ENCODE assay signal across 10 cellular contexts in genomic region chr1:26277719-26278118, GRCh38. TPM values are rescaled to one million over a fixed set of nuclear protein-coding genes. Genes with fewer than 3 reads are reported as not detected.
DNase-seq lines count a peak whose midpoint lies in the region; ATAC-seq and TF ChIP-seq lines count a peak whose summit lies in the region.
"Had no signal": no experiment of that assay in that cellular context is flagged by ENCODE, and none has a peak within 500 bp of the region (broad histone marks: within the 10 kb centered on the region; RNA-seq: fewer than 3 reads in every experiment).

No MANE protein-coding gene starts in this region.

- H3K9ac ChIP-seq in mammary epithelial cell (ENCODE audit: insufficient read depth, low read length): peak overlapping the region; percentile 49
- H3K9ac ChIP-seq: KMS-11 had no signal

- peaks cover 10% of the 10 kb centered on the region for H3K36me3 ChIP-seq in mammary epithelial cell (ENCODE audit: insufficient read depth, low read length)

- BruUV-seq in mammary epithelial cell (replicated peaks; lab: Mats Ljungman, UMichigan): no TSS peak

- no peak for ATAC-seq in natural killer cell treated with Interleukin-12 subunit alpha and Interleukin-12 subunit beta and Interleukin-15 and Interleukin-18, amount 100 ng/mL, for 72 hours
- ATAC-seq in HG02642 (IDR thresholded peaks at IDR 0.05; ENCODE audit: poor library complexity, unreplicated experiment): no peak

- peaks cover 33% of the 10 kb centered on the region for H3K79me2 ChIP-seq in mammary epithelial cell (ENCODE audit: insufficient read depth, low read length)

- H3K4me1 Mint-ChIP-seq in IgD-negative memory B cell: peaks cover 14 to 52% (median 34%) of the 10 kb centered on the region in 3 donors
- H3K4me1 Mint-ChIP-seq in natural killer cell treated with Interleukin-12 subunit alpha and Interleukin-12 subunit beta and Interleukin-15 and Interleukin-18, amount 100 ng/mL, for 72 hours (ENCODE audit: low read depth in 2 of 2): peaks cover 61 to 66% of the 10 kb centered on the region in 2 donors

- peak overlapping the region; percentile 6 for H3K4me2 ChIP-seq in mammary epithelial cell (ENCODE audit: insufficient read depth, low read depth, low read length)
- H3K4me2 ChIP-seq: KMS-11 had no signal

- H3K27ac ChIP-seq in 22Rv1: peak overlapping the region; percentile 91
- peak overlapping the region; percentile 86 for H3K27ac ChIP-seq in mammary epithelial cell (ENCODE audit: insufficient read depth, low read depth, low read length)
- H3K27ac ChIP-seq: KMS-11 had no signal

- H3K36me3 Mint-ChIP-seq in IgD-negative memory B cell: peaks cover 3% of the 10 kb centered on the region
- H3K36me3 Mint-ChIP-seq in natural killer cell treated with Interleukin-12 subunit alpha and Interleukin-12 subunit beta and Interleukin-15 and Interleukin-18, amount 100 ng/mL, for 72 hours: peaks cover 5% of the 10 kb centered on the region

- DNase-seq in mammary epithelial cell (no peak), NCI-H1436 treated with DMSO at 0.1 percent for 48 hours (lab: John Stamatoyannopoulos, UW) (no peak), NCI-H526 (lab: John Stamatoyannopoulos, UW) (no peak), NCI-H2171 (lab: John Stamatoyannopoulos, UW) (no peak)
- DNase-seq in natural killer cell treated with Interleukin-12 subunit alpha and Interleukin-12 subunit beta and Interleukin-15 and Interleukin-18, amount 100 ng/mL, for 72 hours (ENCODE audit: low spot score): no peak

- H3K9me3 Mint-ChIP-seq in IgD-negative memory B cell: no peaks in the 10 kb centered on the region
- H3K9me3 Mint-ChIP-seq in natural killer cell treated with Interleukin-12 subunit alpha and Interleukin-12 subunit beta and Interleukin-15 and Interleukin-18, amount 100 ng/mL, for 72 hours: no peaks in the 10 kb centered on the region

- H4K20me1 ChIP-seq in mammary epithelial cell (ENCODE audit: insufficient read depth, low read length): no peaks in the 10 kb centered on the region

- in situ Hi-C loops in mammary epithelial cell (cut with MboI; ENCODE audit: low sequenced_read_pairs in 2 of 2): loop anchor here in 1 of 2 donors (5.0 to 25.0 kb wide), 3 partner anchors 45 to 390 kb away; partner anchors contain the start of gene PAQR7

- H3K27me3 Mint-ChIP-seq in IgD-negative memory B cell: no peaks in the 10 kb centered on the region
- no peaks in the 10 kb centered on the region for H3K27me3 Mint-ChIP-seq in natural killer cell treated with Interleukin-12 subunit alpha and Interleukin-12 subunit beta and Interleukin-15 and Interleukin-18, amount 100 ng/mL, for 72 hours

- no peaks in the 10 kb centered on the region for H3K27me3 ChIP-seq in mammary epithelial cell (ENCODE audit: insufficient read depth, low read length)

- H3K4me3 ChIP-seq in mammary epithelial cell (replicated peaks in 1 of 3; ENCODE audit: insufficient read depth in 1 of 3, low read depth in 2 of 3, low read length in 3 of 3): no peak overlapping the region

- dilution Hi-C loops in mammary epithelial cell (cut with HindIII; ENCODE audit: low sequenced_read_pairs): loop anchor here (5.0 kb wide), 1 partner anchor 65 kb away; no protein-coding TSS in a partner anchor

- intact Hi-C loops in mammary epithelial cell (cut with micrococcal nuclease): loop anchor here (2.0 to 5.0 kb wide), 3 partner anchors 105 to 195 kb away; partner anchors contain the start of genes HMGN2 and ZNF593OS

- H3K9me3 ChIP-seq in mammary epithelial cell (replicated peaks; ENCODE audit: insufficient read depth, low read length): no peaks in the 10 kb centered on the region

- CTCF ChIA-PET in mammary epithelial cell (lab: Charles Lee; ENCODE audit: low non-redundant PET): interaction anchor here (0.7 to 1.4 kb wide), 2 partner anchors 108 to 114 kb away, joined by 4 to 5 read pairs; partner anchors contain the start of gene ZNF593

- H2AFZ ChIP-seq in mammary epithelial cell (ENCODE audit: low read depth, low read length): no peak overlapping the region

- TF ChIP-seq CTCF in 22Rv1 (IDR thresholded peaks at IDR 0.05): no peak
- no peak for TF ChIP-seq CTCF in mammary epithelial cell (conservative IDR thresholded peaks at IDR 0.05 in 1 of 2, IDR thresholded peaks at IDR 0.05 in 1 of 2; ENCODE audit: extremely low read depth in 1 of 2, insufficient read depth in 1 of 2, low read depth in 1 of 2, low read length in 2 of 2)

- H3K4me1 ChIP-seq in mammary epithelial cell (ENCODE audit: insufficient read depth, low read length): peaks cover 79% of the 10 kb centered on the region

- peak overlapping the region in 2 of 3 donors; percentile 46 to 100 for H3K27ac Mint-ChIP-seq in IgD-negative memory B cell
- H3K27ac Mint-ChIP-seq in natural killer cell treated with Interleukin-12 subunit alpha and Interleukin-12 subunit beta and Interleukin-15 and Interleukin-18, amount 100 ng/mL, for 72 hours: peak overlapping the region; percentile 75 to 84

- 100% methylated on average over 1 of the region's 1 CpG for WGBS in mammary epithelial cell (ENCODE audit: low coverage, missing lambda C conversion rate)

- no peak overlapping the region for H3K4me3 Mint-ChIP-seq in IgD-negative memory B cell
- peak overlapping the region; percentile 93 for H3K4me3 Mint-ChIP-seq in natural killer cell treated with Interleukin-12 subunit alpha and Interleukin-12 subunit beta and Interleukin-15 and Interleukin-18, amount 100 ng/mL, for 72 hours

RNA-seq across cellular contexts. Expression of gene SH3BGRL3, which starts 2.2 kb away (rescaled TPM):
- polyA plus RNA-seq in IgD-negative memory B cell: 1,152 TPM
- total RNA-seq in mammary epithelial cell: 100 to 1,000 TPM in 1 of 2 donors, 10 to 100 TPM in 1; 15.8 to 497 TPM
- 235 TPM for polyA plus RNA-seq in mammary epithelial cell
- polyA minus RNA-seq in mammary epithelial cell: 653 TPM
- 100 to 1,000 TPM; 203 to 249 TPM for total RNA-seq in natural killer cell treated with Interleukin-12 subunit alpha and Interleukin-12 subunit beta and Interleukin-15 and Interleukin-18, amount 100 ng/mL, for 72 hours

RNA-seq across cellular contexts. Expression of gene UBXN11, which starts 28.7 kb away (rescaled TPM):
- polyA plus RNA-seq in IgD-negative memory B cell: 11.2 TPM
- 10 to 100 TPM in 1 of 2 donors, 1 to 10 TPM in 1; 6.2 to 12.9 TPM for total RNA-seq in mammary epithelial cell
- 8.5 TPM for polyA plus RNA-seq in mammary epithelial cell
- 4.5 TPM for polyA minus RNA-seq in mammary epithelial cell
- total RNA-seq in natural killer cell treated with Interleukin-12 subunit alpha and Interleukin-12 subunit beta and Interleukin-15 and Interleukin-18, amount 100 ng/mL, for 72 hours: 10 to 100 TPM in 1 of 2 donors, 1 to 10 TPM in 1; 9.9 to 24.8 TPM

RNA-seq across cellular contexts. Expression of gene CD52, which starts 40.0 kb away (rescaled TPM):
- polyA plus RNA-seq in IgD-negative memory B cell (10,525 TPM), mammary epithelial cell (0.27 TPM)
- total RNA-seq in mammary epithelial cell: not detected
- polyA minus RNA-seq in mammary epithelial cell: not detected
- 10 to 100 TPM in 1 of 2 donors, 1 to 10 TPM in 1; 8.1 to 17.2 TPM for total RNA-seq in natural killer cell treated with Interleukin-12 subunit alpha and Interleukin-12 subunit beta and Interleukin-15 and Interleukin-18, amount 100 ng/mL, for 72 hours
- polyA plus RNA-seq: neural cell had no signal

RNA-seq across cellular contexts. Expression of gene CEP85, which starts 43.7 kb away (rescaled TPM):
- polyA plus RNA-seq in IgD-negative memory B cell (6.6 TPM), mammary epithelial cell (16.7 TPM)
- 10 to 100 TPM; 14.3 to 16.9 TPM for total RNA-seq in mammary epithelial cell
- polyA minus RNA-seq in mammary epithelial cell: 26.8 TPM
- total RNA-seq in natural killer cell treated with Interleukin-12 subunit alpha and Interleukin-12 subunit beta and Interleukin-15 and Interleukin-18, amount 100 ng/mL, for 72 hours: 10 to 100 TPM; 21.0 to 57.5 TPM

Comparison
In these comparisons a context has a peak if more than half of its experiments do, and no peak if none do; other contexts are left out.
1. RNA of gene CD52, which starts 40.0 kb away (total RNA-seq): 8.1 to 17.2 TPM in natural killer cell treated with Interleukin-12 subunit alpha and Interleukin-12 subunit beta and Interleukin-15 and Interleukin-18, amount 100 ng/mL, for 72 hours; not detected in mammary epithelial cell; every median in the first group is over 4 times any median in the second.